ENCODE assay signal across 24 cellular contexts in genomic region chr12:123576611-123577010, GRCh38.
"Had no signal": no experiment of that assay in that cellular context is flagged by ENCODE, and none has a peak within 500 bp of the region (broad histone marks: within the 10 kb centered on the region; RNA-seq: fewer than 3 reads in every experiment).

No MANE protein-coding gene starts in this region.

- H3K4me3 ChIP-seq: esophagus squamous epithelium, lower lobe of right lung, ovary, psoas muscle, sigmoid colon, stomach, thyroid gland, vagina had no signal

- H3K36me3 Mint-ChIP-seq: stimulated activated effector memory CD8-positive, alpha-beta T cell treated with anti-CD3 and anti-CD28 coated beads, Interleukin-12 subunit alpha, Interleukin-12 subunit beta, amount 100 ng/mL, for 72 hours had no signal

- ATAC-seq: effector memory CD8-positive, alpha-beta T cell; left ventricle myocardium superior; lower lobe of right lung; naive thymus-derived CD8-positive, alpha-beta T cell; psoas muscle; right cardiac atrium; stimulated activated effector memory CD8-positive, alpha-beta T cell treated with anti-CD3 and anti-CD28 coated beads, Interleukin-12 subunit alpha, Interleukin-12 subunit beta, amount 100 ng/mL, for 72 hours had no signal

- H3K9me3 Mint-ChIP-seq: effector memory CD8-positive, alpha-beta T cell; immature natural killer cell; naive thymus-derived CD8-positive, alpha-beta T cell; stimulated activated effector memory CD8-positive, alpha-beta T cell treated with anti-CD3 and anti-CD28 coated beads, Interleukin-12 subunit alpha, Interleukin-12 subunit beta, amount 100 ng/mL, for 72 hours had no signal

- H3K27ac ChIP-seq: esophagus squamous epithelium, lower lobe of right lung, ovary, psoas muscle, sigmoid colon, stomach, thyroid gland, vagina had no signal

- H3K36me3 ChIP-seq: esophagus squamous epithelium, lower lobe of right lung, ovary, sigmoid colon, thyroid gland had no signal

- DNase-seq: cortex of kidney; effector memory CD8-positive, alpha-beta T cell; erythroblast; esophagus squamous epithelium; hypothalamus; immature natural killer cell; left ventricle myocardium superior; lower lobe of right lung; naive thymus-derived CD8-positive, alpha-beta T cell; nephron progenitor cell; occipital lobe; ovary; posterior cingulate gyrus; psoas muscle; right cardiac atrium; sigmoid colon; stimulated activated CD4-positive, alpha-beta T cell treated with anti-CD3 and anti-CD28 coated beads, Interleukin-2, amount 100 ng/mL, for 24 hours; stimulated activated CD4-positive, alpha-beta T cell treated with anti-CD3 and anti-CD28 coated beads, Interleukin-4, amount 100 ng/mL, for 24 hours; stimulated activated naive CD4-positive, alpha-beta T cell treated with Interleukin-2 at 50 U/mL for 16 hours; stomach; thyroid gland; trophoblast cell had no signal

- H3K27me3 ChIP-seq: esophagus squamous epithelium, ovary, sigmoid colon, stomach, thyroid gland, vagina had no signal

- H3K4me3 Mint-ChIP-seq: effector memory CD8-positive, alpha-beta T cell; immature natural killer cell; naive thymus-derived CD8-positive, alpha-beta T cell; nephron progenitor cell; stimulated activated effector memory CD8-positive, alpha-beta T cell treated with anti-CD3 and anti-CD28 coated beads, Interleukin-12 subunit alpha, Interleukin-12 subunit beta, amount 100 ng/mL, for 72 hours had no signal

- H3K27ac Mint-ChIP-seq: immature natural killer cell; nephron progenitor cell; stimulated activated effector memory CD8-positive, alpha-beta T cell treated with anti-CD3 and anti-CD28 coated beads, Interleukin-12 subunit alpha, Interleukin-12 subunit beta, amount 100 ng/mL, for 72 hours had no signal

- H3K4me1 ChIP-seq: lower lobe of right lung, psoas muscle, sigmoid colon, thyroid gland, vagina had no signal

- H3K9me3 ChIP-seq: esophagus squamous epithelium, lower lobe of right lung, ovary, psoas muscle, sigmoid colon, stomach, thyroid gland, vagina had no signal

- H3K27me3 Mint-ChIP-seq: naive thymus-derived CD8-positive, alpha-beta T cell had no signal

- H3K4me1 Mint-ChIP-seq: immature natural killer cell; stimulated activated effector memory CD8-positive, alpha-beta T cell treated with anti-CD3 and anti-CD28 coated beads, Interleukin-12 subunit alpha, Interleukin-12 subunit beta, amount 100 ng/mL, for 72 hours had no signal
